14 cellular contexts compared by ENCODE assay signal in genomic region chr2:122019729-122020128, GRCh38.
DNase-seq lines count a peak whose midpoint lies in the region; TF ChIP-seq lines count a peak whose summit lies in the region.
"Had no signal": no experiment of that assay in that cellular context is flagged by ENCODE, and none has a peak within 500 bp of the region (broad histone marks: within the 10 kb centered on the region; RNA-seq: fewer than 3 reads in every experiment).

No MANE protein-coding gene starts in this region.

- peak; percentile 6 for DNase-seq in NCI-H510A treated with DMSO at 0.1 percent for 48 hours (lab: John Stamatoyannopoulos, UW)
- DNase-seq in NCI-H510A (lab: John Stamatoyannopoulos, UW) = no peak
- DNase-seq in SW480 (ENCODE audit: low spot score) = peak; percentile 28
- DNase-seq in left kidney (ENCODE audit: low read depth, low spot score) = peak; percentile 87
- peak; percentile 28 for DNase-seq in superior temporal gyrus (ENCODE audit: extremely low spot score)
- no peak for DNase-seq in dermis blood vessel endothelial cell
- no peak for DNase-seq in activated T-cell treated with anti-CD3 and anti-CD28 coated beads, Interleukin-2, amount 50 U/mL, for 24 hours
- DNase-seq in HEK293T (ENCODE audit: extremely low spot score) = no peak
- DNase-seq: activated CD8-positive, alpha-beta T cell treated with anti-CD3 and anti-CD28 coated beads, Interleukin-2, amount 10 ng/mL, durations not matched to agents 7 days and 5 days; CD8-positive, alpha-beta memory T cell; IMR-90; NCI-H1105 treated with DMSO at 0.1 percent for 48 hours; NCI-H2227 treated with DMSO at 0.1 percent for 48 hours had no signal

- no peaks in the 10 kb centered on the region for H3K9me3 Mint-ChIP-seq in activated T-cell treated with anti-CD3 and anti-CD28 coated beads, Interleukin-2, amount 50 U/mL, for 24 hours
- H3K9me3 Mint-ChIP-seq: activated T-helper 2 cell treated with anti-CD3 and anti-CD28 coated beads, Interferon-gamma antibody, Interleukin-2, Interleukin-4, amounts not matched to agents 10 μg/mL and 5 μg/mL and 100 μg/mL, durations not matched to agents 14 hours and 24 hours and 36 hours had no signal

- CTCF ChIA-PET in HEK293T (lab: Yijun Ruan, JAX) = no interaction called here

- POLR2A ChIA-PET in HEK293T (lab: Yijun Ruan, JAX) = no interaction called here

- H3K4me1 Mint-ChIP-seq in activated T-cell treated with anti-CD3 and anti-CD28 coated beads, Interleukin-2, amount 50 U/mL, for 24 hours (ENCODE audit: low read depth) = no peaks in the 10 kb centered on the region
- H3K4me1 Mint-ChIP-seq: CD8-positive, alpha-beta memory T cell had no signal

- H3K36me3 Mint-ChIP-seq in activated T-cell treated with anti-CD3 and anti-CD28 coated beads, Interleukin-2, amount 50 U/mL, for 24 hours (ENCODE audit: low read depth) = no peaks in the 10 kb centered on the region
- H3K36me3 Mint-ChIP-seq: CD8-positive, alpha-beta memory T cell had no signal

- peaks cover 13% of the 10 kb centered on the region for H3K27me3 Mint-ChIP-seq in activated T-cell treated with anti-CD3 and anti-CD28 coated beads, Interleukin-2, amount 50 U/mL, for 24 hours

- no peak overlapping the region for H3K4me3 Mint-ChIP-seq in activated T-cell treated with anti-CD3 and anti-CD28 coated beads, Interleukin-2, amount 50 U/mL, for 24 hours
- H3K4me3 Mint-ChIP-seq: activated CD8-positive, alpha-beta T cell treated with anti-CD3 and anti-CD28 coated beads, Interleukin-2, amount 10 ng/mL, durations not matched to agents 7 days and 5 days; CD8-positive, alpha-beta memory T cell had no signal

- no peak overlapping the region for H3K27ac Mint-ChIP-seq in activated T-cell treated with anti-CD3 and anti-CD28 coated beads, Interleukin-2, amount 50 U/mL, for 24 hours
- H3K27ac Mint-ChIP-seq: activated CD8-positive, alpha-beta T cell treated with anti-CD3 and anti-CD28 coated beads, Interleukin-2, amount 10 ng/mL, durations not matched to agents 7 days and 5 days; activated T-helper 2 cell treated with anti-CD3 and anti-CD28 coated beads, Interferon-gamma antibody, Interleukin-2, Interleukin-4, amounts not matched to agents 10 μg/mL and 5 μg/mL and 100 μg/mL, durations not matched to agents 14 hours and 24 hours and 36 hours; CD8-positive, alpha-beta memory T cell had no signal

TF ChIP-seq in HEK293T, 16 proteins besides CTCF, POLR2A, EP300 and RAD21:
- no peak for TF ChIP-seq CTBP1 (IDR thresholded peaks at IDR 0.05; ENCODE audit: borderline replicate concordance)
- no peak for TF ChIP-seq ELF4 (IDR thresholded peaks at IDR 0.05)
- no peak for TF ChIP-seq SP1 (IDR thresholded peaks at IDR 0.05)
- TF ChIP-seq TARDBP (IDR thresholded peaks at IDR 0.05) = no peak
- no peak for TF ChIP-seq ZNF384 (IDR thresholded peaks at IDR 0.05)
- no peak for TF ChIP-seq L3MBTL2 (conservative IDR thresholded peaks at IDR 0.05)
- TF ChIP-seq FOXM1 (IDR thresholded peaks at IDR 0.05; ENCODE audit: borderline replicate concordance) = no peak
- no peak for TF ChIP-seq ARNT (IDR thresholded peaks at IDR 0.05)
- TF ChIP-seq SUZ12 (IDR thresholded peaks at IDR 0.05) = no peak
- no peak for TF ChIP-seq LEF1 (IDR thresholded peaks at IDR 0.05; ENCODE audit: borderline replicate concordance)
- no peak for TF ChIP-seq FOXA1 (IDR thresholded peaks at IDR 0.05)
- TF ChIP-seq HDGF (IDR thresholded peaks at IDR 0.05; ENCODE audit: borderline replicate concordance) = no peak
- TF ChIP-seq NFRKB (IDR thresholded peaks at IDR 0.05) = no peak
- no peak for TF ChIP-seq PKNOX1 (IDR thresholded peaks at IDR 0.05)
- no peak for TF ChIP-seq FOXK2 (IDR thresholded peaks at IDR 0.05)
- TF ChIP-seq BHLHE40 (IDR thresholded peaks at IDR 0.05; ENCODE audit: borderline replicate concordance) = no peak

Comparison
In these comparisons a context has a peak if more than half of its experiments do, and no peak if none do; other contexts are left out.
1. DNase-seq: peak in NCI-H510A treated with DMSO at 0.1 percent for 48 hours (single experiment), SW480 (single experiment), left kidney (single experiment) and superior temporal gyrus (single experiment); none in NCI-H510A (single experiment), dermis blood vessel endothelial cell (single experiment), activated T-cell treated with anti-CD3 and anti-CD28 coated beads, Interleukin-2, amount 50 U/mL, for 24 hours (single experiment) and HEK293T (single experiment).